8 cellular contexts compared by ENCODE assay signal in the genomic region with DNA sequence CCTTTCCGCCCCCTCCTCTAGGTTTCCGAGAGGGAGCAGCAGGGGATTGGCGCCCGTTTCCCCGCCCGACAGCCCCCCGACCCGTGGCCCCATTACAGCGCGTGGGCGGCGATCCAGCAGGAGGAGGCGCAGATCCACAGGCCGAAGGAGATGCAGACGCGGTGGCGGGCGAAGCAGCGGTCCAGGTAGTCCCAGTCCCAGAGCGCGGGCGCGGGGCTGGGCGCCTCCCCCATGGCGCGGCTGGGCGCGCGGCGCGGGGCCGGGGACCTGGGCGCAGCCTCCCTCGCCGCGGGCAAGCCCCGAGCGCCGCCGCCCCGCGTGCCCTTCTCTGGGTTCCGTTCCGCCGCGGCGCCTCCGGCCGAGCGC.
A peak's percentile ranks its signal among the peaks of the same experiment; 100 is the strongest.
DNase-seq lines count a peak whose midpoint lies in the region; ATAC-seq and TF ChIP-seq lines count a peak whose summit lies in the region.

No MANE protein-coding gene starts in this region.

- H3K4me3 Mint-ChIP-seq in activated naive CD4-positive, alpha-beta T cell treated with anti-CD3 and anti-CD28 coated beads, Interleukin-2, amount 50 U/mL, for 24 hours: peak overlapping the region; percentile 76

- H3K27me3 Mint-ChIP-seq in activated naive CD4-positive, alpha-beta T cell treated with anti-CD3 and anti-CD28 coated beads, Interleukin-2, amount 50 U/mL, for 24 hours: no peaks in the 10 kb centered on the region

- DNase-seq in GM12865 (ENCODE audit: low read depth): no peak
- peak; percentile 4 for DNase-seq in stimulated activated CD8-positive, alpha-beta memory T cell treated with anti-CD3 and anti-CD28 coated beads, Interleukin-4, amount 100 ng/mL, for 24 hours (ENCODE audit: low read depth)
- DNase-seq in MV-4-11 (lab: John Stamatoyannopoulos, UW): no peak
- no peak for DNase-seq in amniotic stem cell (lab: John Stamatoyannopoulos, UW)

- H3K9me3 Mint-ChIP-seq in activated naive CD4-positive, alpha-beta T cell treated with anti-CD3 and anti-CD28 coated beads, Interleukin-2, amount 50 U/mL, for 24 hours: no peaks in the 10 kb centered on the region

- H3K36me3 ChIP-seq in HUES6 (ENCODE audit: control insufficient read depth, insufficient read depth, low read length): peaks cover 26% of the 10 kb centered on the region

- no peak overlapping the region for H3K27ac ChIP-seq in HUES6 (ENCODE audit: low read depth, low read length)

- peaks cover 18% of the 10 kb centered on the region for H3K9me3 ChIP-seq in HUES6 (ENCODE audit: control insufficient read depth, insufficient read depth, low read depth, low read length)
- H3K9me3 ChIP-seq in iPS-18c (ENCODE audit: control insufficient read depth, insufficient read depth, low read length): peaks cover 8% of the 10 kb centered on the region

- no peak for TF ChIP-seq CTCF in GM12865 (IDR thresholded peaks at IDR 0.05; ENCODE audit: insufficient read depth, low read depth, low read length, missing control alignments)

- H3K4me1 Mint-ChIP-seq in activated naive CD4-positive, alpha-beta T cell treated with anti-CD3 and anti-CD28 coated beads, Interleukin-2, amount 50 U/mL, for 24 hours: peaks cover 4% of the 10 kb centered on the region

- H3K4me3 ChIP-seq in GM12865 (ENCODE audit: low read depth, low read length): peak overlapping the region; percentile 86
- peak overlapping the region; percentile 84 for H3K4me3 ChIP-seq in HUES6 (ENCODE audit: low read depth, low read length)
- peak overlapping the region; percentile 69 for H3K4me3 ChIP-seq in iPS-18c (ENCODE audit: insufficient read depth, low read depth, low read length)

- 0 out of 2 replicates have a peak, but pooled peaks cover 3% of the 10 kb centered on the region for H3K27me3 ChIP-seq in HUES6 (ENCODE audit: control insufficient read depth, insufficient read depth, low read length)

- H3K9ac ChIP-seq in HUES6 (ENCODE audit: low read length): peak overlapping the region; percentile 41

- no peak overlapping the region for H3K27ac Mint-ChIP-seq in activated naive CD4-positive, alpha-beta T cell treated with anti-CD3 and anti-CD28 coated beads, Interleukin-2, amount 50 U/mL, for 24 hours

- no peaks in the 10 kb centered on the region for H3K36me3 Mint-ChIP-seq in activated naive CD4-positive, alpha-beta T cell treated with anti-CD3 and anti-CD28 coated beads, Interleukin-2, amount 50 U/mL, for 24 hours

- peak; percentile 55 for ATAC-seq in GM21515 (IDR thresholded peaks at IDR 0.05; ENCODE audit: unreplicated experiment)

- 0 out of 2 replicates have a peak, but pooled peaks cover 3% of the 10 kb centered on the region for H3K4me1 ChIP-seq in HUES6 (ENCODE audit: control insufficient read depth, insufficient read depth, low read length)
